Comparison of ENCODE assay signal across 19 cellular contexts in the genomic region with DNA sequence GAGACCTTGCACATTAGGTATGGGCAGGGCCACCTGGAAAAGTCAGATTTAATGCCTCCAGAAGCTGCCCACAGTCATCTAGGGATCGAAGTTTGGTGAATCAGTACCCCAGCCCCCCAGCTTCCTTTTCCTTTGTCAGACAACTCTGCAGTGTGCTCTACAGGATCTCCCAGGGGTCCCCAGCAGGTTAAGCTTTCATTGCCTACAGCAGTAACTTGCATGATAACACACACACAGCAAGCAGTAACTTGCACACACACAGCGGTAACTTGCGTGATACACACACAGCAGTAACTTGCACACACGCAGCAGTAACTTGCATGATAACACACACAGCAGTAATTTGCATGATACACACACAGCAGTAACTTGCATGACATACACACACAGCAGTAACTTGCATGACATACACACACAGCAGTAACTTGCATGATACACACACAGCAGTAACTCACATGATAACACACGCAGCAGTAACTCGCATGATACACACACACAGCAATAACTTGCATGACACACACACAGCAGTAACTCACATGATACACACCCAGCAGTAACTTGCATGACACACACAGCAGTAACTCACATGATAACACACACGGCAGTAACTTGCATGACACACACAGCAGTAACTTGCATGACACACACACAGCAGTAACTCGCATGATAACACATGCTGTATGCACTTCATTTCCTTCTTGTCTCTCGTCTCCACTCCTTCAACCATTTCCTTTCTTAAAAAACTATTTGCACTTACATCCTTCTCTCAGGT.
DNase-seq lines count a peak whose midpoint lies in the region; FAIRE-seq and TF ChIP-seq lines count a peak whose summit lies in the region.
"Had no signal": no experiment of that assay in that cellular context is flagged by ENCODE, and none has a peak within 500 bp of the region (broad histone marks: within the 10 kb centered on the region; RNA-seq: fewer than 3 reads in every experiment).

No MANE protein-coding gene starts in this region.

- no peaks in the 10 kb centered on the region for H4K20me1 ChIP-seq in keratinocyte (ENCODE audit: control insufficient read depth, extremely low read depth, insufficient read depth, low read length)

- H3K27ac ChIP-seq in keratinocyte (ENCODE audit: control insufficient read depth, insufficient read depth, low read length) (no peak overlapping the region), prostate gland (peak overlapping the region in 1 of 2 donors; percentile 46)
- H3K27ac ChIP-seq: right atrium auricular region, SK-N-MC, upper lobe of left lung had no signal

- no peaks in the 10 kb centered on the region for H3K27me3 Mint-ChIP-seq in Caco-2 (ENCODE audit: insufficient read depth, unreplicated experiment)

- peaks cover 6% of the 10 kb centered on the region for H3K36me3 Mint-ChIP-seq in Caco-2 (ENCODE audit: insufficient read depth, unreplicated experiment)

- no peak for TF ChIP-seq POLR2A in prostate gland (IDR thresholded peaks at IDR 0.05)

- no peaks in the 10 kb centered on the region for H3K9me3 Mint-ChIP-seq in Caco-2 (ENCODE audit: unreplicated experiment)
- H3K9me3 Mint-ChIP-seq: activated CD4-positive, alpha-beta T cell treated with anti-CD3 and anti-CD28 coated beads, Interleukin-2, amount 10 ng/mL, durations not matched to agents 7 days and 5 days; effector memory CD8-positive, alpha-beta T cell; stimulated activated naive CD8-positive, alpha-beta T cell treated with anti-CD3 and anti-CD28 coated beads, Interleukin-15, amount 100 ng/mL, for 72 hours had no signal

- dilution Hi-C loops in keratinocyte (cut with MboI; ENCODE audit: extremely low pct_ligation_motif_present, low sequenced_read_pairs): no loop called here

- peak overlapping the region; percentile 80 for H3K27ac Mint-ChIP-seq in Caco-2 (ENCODE audit: unreplicated experiment)
- H3K27ac Mint-ChIP-seq: activated CD4-positive, alpha-beta T cell treated with anti-CD3 and anti-CD28 coated beads, Interleukin-2, amount 10 ng/mL, durations not matched to agents 7 days and 5 days; effector memory CD8-positive, alpha-beta T cell; stimulated activated naive CD8-positive, alpha-beta T cell treated with anti-CD3 and anti-CD28 coated beads, Interleukin-15, amount 100 ng/mL, for 72 hours had no signal

- no TSS peak for BruUV-seq in Caco-2 (replicated peaks; lab: Mats Ljungman, UMichigan)

- no peak for TF ChIP-seq CTCF in Caco-2 (IDR thresholded peaks at IDR 0.05; ENCODE audit: insufficient read depth in 1 of 2, low read depth in 1 of 2, low read length in 1 of 2, severe bottlenecking in 1 of 2, unreplicated experiment in 1 of 2)
- no peak for TF ChIP-seq CTCF in keratinocyte (optimal IDR thresholded peaks at IDR 0.05 in 1 of 3, IDR thresholded peaks at IDR 0.05 in 1 of 3, conservative IDR thresholded peaks at IDR 0.05 in 1 of 3; ENCODE audit: extremely low read depth in 1 of 3, insufficient read depth in 2 of 3, low read length in 3 of 3)
- TF ChIP-seq CTCF in prostate gland (IDR thresholded peaks at IDR 0.05): no peak

- H3K79me2 ChIP-seq in keratinocyte (ENCODE audit: control insufficient read depth, insufficient read depth, low read length): no peaks in the 10 kb centered on the region

- H3K27me3 ChIP-seq in Caco-2 (replicated peaks; ENCODE audit: control insufficient read depth, insufficient read depth, low read length) (no peaks in the 10 kb centered on the region), keratinocyte (ENCODE audit: control insufficient read depth, extremely low read depth, insufficient read depth, low read length) (peaks cover 37% of the 10 kb centered on the region), prostate gland (replicated peaks; ENCODE audit: insufficient read depth) (no peaks in the 10 kb centered on the region)
- H3K27me3 ChIP-seq: right atrium auricular region, upper lobe of left lung had no signal

- no peak overlapping the region for H3K4me2 ChIP-seq in keratinocyte (ENCODE audit: control insufficient read depth, extremely low read depth, insufficient read depth, low read depth, low read length)

- no peak overlapping the region for H3K9ac ChIP-seq in keratinocyte (ENCODE audit: control insufficient read depth, extremely low read depth, insufficient read depth, low read length)

- H3K4me1 Mint-ChIP-seq in Caco-2 (ENCODE audit: low read depth, unreplicated experiment): peaks cover 40% of the 10 kb centered on the region

- H3K36me3 ChIP-seq in Caco-2 (ENCODE audit: control insufficient read depth, insufficient read depth, low read length) (no peaks in the 10 kb centered on the region), keratinocyte (ENCODE audit: control insufficient read depth in 2 of 2, extremely low read depth in 1 of 2, insufficient read depth in 2 of 2, low read length in 2 of 2) (no peaks in the 10 kb centered on the region), prostate gland (no peaks in the 10 kb centered on the region)
- H3K36me3 ChIP-seq: right atrium auricular region, upper lobe of left lung had no signal

- H3K4me3 Mint-ChIP-seq in Caco-2 (ENCODE audit: unreplicated experiment): peak overlapping the region; percentile 44
- H3K4me3 Mint-ChIP-seq: activated CD4-positive, alpha-beta T cell treated with anti-CD3 and anti-CD28 coated beads, Interleukin-2, amount 10 ng/mL, durations not matched to agents 7 days and 5 days; effector memory CD8-positive, alpha-beta T cell; stimulated activated naive CD8-positive, alpha-beta T cell treated with anti-CD3 and anti-CD28 coated beads, Interleukin-15, amount 100 ng/mL, for 72 hours had no signal

- CTCF ChIA-PET in Caco-2 (lab: Charles Lee): interaction anchor here (1.0 to 2.3 kb wide), 2 partner anchors 63 to 115 kb away, joined by 3 to 12 read pairs; no protein-coding TSS in a partner anchor

- FAIRE-seq in HTR-8/SVneo (lab: Jason Lieb, UNC) (peak; percentile 99), keratinocyte (lab: Jason Lieb, UNC) (peak; percentile 49)
- FAIRE-seq: RCC 7860 had no signal

- DNase-seq in Caco-2 (no peak), HTR-8/SVneo (ENCODE audit: insufficient read length, low spot score) (no peak), amniotic epithelial cell (ENCODE audit: low read depth) (peak; percentile 44), keratinocyte (ENCODE audit: low read depth, low spot score) (peak; percentile 26), cortex of kidney (lab: John Stamatoyannopoulos, UW) (no peak), NCI-H69 (lab: John Stamatoyannopoulos, UW) (no peak), prostate gland (ENCODE audit: low spot score) (no peak)
- no peak for DNase-seq in stimulated activated CD8-positive, alpha-beta memory T cell treated with anti-CD3 and anti-CD28 coated beads, Interleukin-4, amount 100 ng/mL, for 48 hours
- DNase-seq: activated CD4-positive, alpha-beta T cell treated with anti-CD3 and anti-CD28 coated beads, Interleukin-2, amount 10 ng/mL, durations not matched to agents 7 days and 5 days; activated CD8-positive, alpha-beta memory T cell treated with anti-CD3 and anti-CD28 coated beads, Interleukin-2, amount 50 U/mL, for 48 hours; cerebellar nuclear complex; effector memory CD8-positive, alpha-beta T cell; foreskin fibroblast; NCI-H1436; stimulated activated naive CD8-positive, alpha-beta T cell treated with anti-CD3 and anti-CD28 coated beads, Interleukin-15, amount 100 ng/mL, for 72 hours; upper lobe of left lung had no signal

- 72% methylated on average over 9 of the region's 9 CpGs for WGBS in prostate gland

- POLR2A ChIA-PET in Caco-2 (lab: Charles Lee): no interaction called here

- H3K4me1 ChIP-seq in Caco-2: peaks cover 38% of the 10 kb centered on the region
- no peaks in the 10 kb centered on the region for H3K4me1 ChIP-seq in keratinocyte (ENCODE audit: control insufficient read depth, extremely low read depth, insufficient read depth, low read length)
- peaks cover 8% of the 10 kb centered on the region for H3K4me1 ChIP-seq in prostate gland (replicated peaks)
- H3K4me1 ChIP-seq: upper lobe of left lung had no signal

- intact Hi-C loops in Caco-2 (cut with micrococcal nuclease; ENCODE audit: unreplicated experiment) (loop anchor here (2.0 kb wide), 1 partner anchor 47 kb away; no protein-coding TSS in a partner anchor), prostate gland (cut with DNase I) (no loop called here)

- no peaks in the 10 kb centered on the region for H3K9me1 ChIP-seq in keratinocyte (ENCODE audit: control insufficient read depth, extremely low read depth, insufficient read depth, low read length)

- H3K9me3 ChIP-seq in Caco-2 (no peaks in the 10 kb centered on the region), keratinocyte (ENCODE audit: control insufficient read depth, low read depth, low read length) (no peaks in the 10 kb centered on the region), prostate gland (no peaks in the 10 kb centered on the region)
- H3K9me3 ChIP-seq: right atrium auricular region, upper lobe of left lung had no signal

- H3K4me3 ChIP-seq in Caco-2 (ENCODE audit: low read depth, low read length) (no peak overlapping the region), keratinocyte (ENCODE audit: control insufficient read depth in 2 of 3, extremely low read depth in 1 of 3, insufficient read depth in 2 of 3, low read depth in 1 of 3, low read length in 3 of 3) (no peak overlapping the region), prostate gland (no peak overlapping the region)
- H3K4me3 ChIP-seq: right atrium auricular region, SK-N-MC, upper lobe of left lung had no signal

- no peak overlapping the region for H2AFZ ChIP-seq in keratinocyte (ENCODE audit: control insufficient read depth, low read length)

Comparison
In these comparisons a context has a peak if more than half of its experiments do, and no peak if none do; other contexts are left out.
1. DNase-seq: peak in amniotic epithelial cell (single experiment) and keratinocyte (single experiment); none in Caco-2 (0 of 2), HTR-8/SVneo (single experiment), stimulated activated CD8-positive, alpha-beta memory T cell treated with anti-CD3 and anti-CD28 coated beads, Interleukin-4, amount 100 ng/mL, for 48 hours (single experiment), cortex of kidney (single experiment), NCI-H69 (single experiment) and prostate gland (single experiment).